15 cellular contexts compared by ENCODE assay signal in the genomic region with DNA sequence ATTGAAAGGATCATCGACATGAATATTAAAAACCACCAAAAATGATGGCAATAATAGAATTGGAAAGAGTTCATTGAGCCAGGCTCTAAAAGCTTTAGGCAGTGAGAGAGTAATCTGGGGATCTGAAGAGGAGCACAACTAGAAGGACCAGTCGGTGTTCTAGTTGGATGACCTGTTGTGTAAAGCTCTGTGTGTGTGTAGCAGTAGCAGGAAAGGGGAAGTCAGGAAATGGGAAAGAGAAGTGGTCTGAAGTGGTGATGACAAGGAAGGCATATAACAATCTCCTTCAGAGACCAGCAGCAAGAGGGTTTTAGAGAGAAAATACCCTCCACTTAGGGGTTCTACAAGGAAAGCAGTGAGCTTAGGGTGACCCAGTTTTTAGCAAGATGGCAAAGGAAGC.
DNase-seq lines count a peak whose midpoint lies in the region; TF ChIP-seq lines count a peak whose summit lies in the region.
"Had no signal": no experiment of that assay in that cellular context is flagged by ENCODE, and none has a peak within 500 bp of the region (broad histone marks: within the 10 kb centered on the region; RNA-seq: fewer than 3 reads in every experiment).

No MANE protein-coding gene starts in this region.

- H3K27ac ChIP-seq in HUES48 (ENCODE audit: low read depth, low read length) (peak overlapping the region; percentile 89), smooth muscle cell (ENCODE audit: low read depth) (peak overlapping the region; percentile 79)
- no peak overlapping the region for H3K27ac ChIP-seq in CD4-positive, alpha-beta memory T cell (ENCODE audit: low read depth, low read length)
- H3K27ac ChIP-seq: esophagus muscularis mucosa, ovary had no signal

- H4K20me1 ChIP-seq in smooth muscle cell (ENCODE audit: low read depth), result no peaks in the 10 kb centered on the region

- H3K4me1 ChIP-seq in HUES48 (ENCODE audit: control insufficient read depth, insufficient read depth, low read length), result peaks cover 34% of the 10 kb centered on the region
- H3K4me1 ChIP-seq in smooth muscle cell (ENCODE audit: low read depth), result peaks cover 15% of the 10 kb centered on the region
- H3K4me1 ChIP-seq in CD4-positive, alpha-beta memory T cell (ENCODE audit: insufficient read depth, low read length), result no peaks in the 10 kb centered on the region

- DNase-seq in OCI-M1 (lab: John Stamatoyannopoulos, UW) (peak; percentile 70), epithelial cell of esophagus (ENCODE audit: low read depth) (peak; percentile 56), smooth muscle cell (lab: John Stamatoyannopoulos, UW; ENCODE audit: unreplicated experiment) (no peak), T1000 (lab: John Stamatoyannopoulos, UW) (no peak), NCI-H748 (lab: John Stamatoyannopoulos, UW; ENCODE audit: unreplicated experiment) (no peak)
- DNase-seq in CD4-positive, alpha-beta memory T cell, result no peak
- DNase-seq: AML-193; GF-D8; NCI-H187 treated with DMSO at 0.1 percent for 48 hours; ovary; Right ventricle myocardium superior; stimulated activated CD4-positive, alpha-beta T cell treated with anti-CD3 and anti-CD28 coated beads, Interleukin-2, amount 100 ng/mL, for 48 hours had no signal

- WGBS in smooth muscle cell (ENCODE audit: low lambda C conversion rate), result 78% methylated on average over 2 of the region's 2 CpGs

- peaks cover 16% of the 10 kb centered on the region for H3F3A ChIP-seq in smooth muscle cell (ENCODE audit: low read depth)

- H3K79me2 ChIP-seq in smooth muscle cell (ENCODE audit: low read depth), result no peaks in the 10 kb centered on the region

- H3K9ac ChIP-seq in HUES48 (ENCODE audit: low read depth, low read length), result no peak overlapping the region
- H3K9ac ChIP-seq in smooth muscle cell (ENCODE audit: low read depth), result no peak overlapping the region

- peaks cover 0 to 5% (median 0%) of the 10 kb centered on the region in 8 donors for H3K9me3 Mint-ChIP-seq in CD4-positive, alpha-beta memory T cell
- H3K9me3 Mint-ChIP-seq: activated T-helper 1 cell treated with anti-CD3 and anti-CD28 coated beads, Interleukin-12 subunit alpha, Interleukin-12 subunit beta, Interleukin-2, Interleukin-4 antibody, amounts not matched to agents 30 ng/mL and 10 ng/mL and 1 ng/mL, durations not matched to agents 14 hours and 24 hours and 36 hours had no signal

- H3K4me2 ChIP-seq in smooth muscle cell, result peak overlapping the region; percentile 53

- intact Hi-C loops in CD4-positive, alpha-beta memory T cell (cut with micrococcal nuclease), result no loop called here

- no peaks in the 10 kb centered on the region for H3K36me3 ChIP-seq in HUES48 (ENCODE audit: control insufficient read depth, insufficient read depth, low read length)
- H3K36me3 ChIP-seq in smooth muscle cell (ENCODE audit: low read depth), result no peaks in the 10 kb centered on the region
- no peaks in the 10 kb centered on the region for H3K36me3 ChIP-seq in CD4-positive, alpha-beta memory T cell (ENCODE audit: insufficient read depth, low read length)
- H3K36me3 ChIP-seq: esophagus muscularis mucosa, ovary had no signal

- H3K4me3 ChIP-seq in HUES48 (ENCODE audit: low read depth, low read length), result no peak overlapping the region
- H3K4me3 ChIP-seq in epithelial cell of esophagus (ENCODE audit: low read length), result no peak overlapping the region
- H3K4me3 ChIP-seq in smooth muscle cell, result no peak overlapping the region
- H3K4me3 ChIP-seq in CD4-positive, alpha-beta memory T cell (ENCODE audit: low read length in 2 of 2), result no peak overlapping the region
- H3K4me3 ChIP-seq: esophagus muscularis mucosa, ovary had no signal

- no peak overlapping the region for H3K4me3 Mint-ChIP-seq in CD4-positive, alpha-beta memory T cell
- H3K4me3 Mint-ChIP-seq: activated T-helper 1 cell treated with anti-CD3 and anti-CD28 coated beads, Interleukin-12 subunit alpha, Interleukin-12 subunit beta, Interleukin-2, Interleukin-4 antibody, amounts not matched to agents 30 ng/mL and 10 ng/mL and 1 ng/mL, durations not matched to agents 14 hours and 24 hours and 36 hours had no signal

- POLR2A ChIA-PET in CD4-positive, alpha-beta memory T cell (lab: Charles Lee; ENCODE audit: partially characterized antibody), result no interaction called here

- CTCF ChIA-PET in CD4-positive, alpha-beta memory T cell (lab: Charles Lee; ENCODE audit: partially characterized antibody), result no interaction called here

- no peaks in the 10 kb centered on the region for H3K4me1 Mint-ChIP-seq in CD4-positive, alpha-beta memory T cell

- H3K9me3 ChIP-seq in HUES48 (ENCODE audit: control insufficient read depth, insufficient read depth, low read length) (no peaks in the 10 kb centered on the region), smooth muscle cell (replicated peaks; ENCODE audit: low read depth) (no peaks in the 10 kb centered on the region)
- H3K9me3 ChIP-seq in CD4-positive, alpha-beta memory T cell (ENCODE audit: control insufficient read depth in 1 of 2, low read length in 2 of 2), result no peaks in the 10 kb centered on the region
- H3K9me3 ChIP-seq: esophagus muscularis mucosa, ovary had no signal

- no peak overlapping the region for H2AFZ ChIP-seq in smooth muscle cell (ENCODE audit: low read depth)

- TF ChIP-seq CTCF in epithelial cell of esophagus (IDR thresholded peaks at IDR 0.05; ENCODE audit: insufficient read depth, low read depth, low read length, missing control alignments) (no peak), smooth muscle cell (IDR thresholded peaks at IDR 0.05; ENCODE audit: borderline replicate concordance, insufficient read depth, poor library complexity, severe bottlenecking) (no peak)

- H3K36me3 Mint-ChIP-seq in CD4-positive, alpha-beta memory T cell, result no peaks in the 10 kb centered on the region

- peaks cover 0 to 2% of the 10 kb centered on the region in 2 donors for H3K27me3 Mint-ChIP-seq in CD4-positive, alpha-beta memory T cell

- H3K27me3 ChIP-seq in HUES48 (ENCODE audit: control insufficient read depth, insufficient read depth, low read length) (no peaks in the 10 kb centered on the region), smooth muscle cell (ENCODE audit: low read depth) (no peaks in the 10 kb centered on the region)
- H3K27me3 ChIP-seq in CD4-positive, alpha-beta memory T cell (ENCODE audit: insufficient read depth, low read length), result no peaks in the 10 kb centered on the region
- H3K27me3 ChIP-seq: esophagus muscularis mucosa, ovary had no signal

- no peak overlapping the region for H3K27ac Mint-ChIP-seq in CD4-positive, alpha-beta memory T cell
- H3K27ac Mint-ChIP-seq: activated T-helper 1 cell treated with anti-CD3 and anti-CD28 coated beads, Interleukin-12 subunit alpha, Interleukin-12 subunit beta, Interleukin-2, Interleukin-4 antibody, amounts not matched to agents 30 ng/mL and 10 ng/mL and 1 ng/mL, durations not matched to agents 14 hours and 24 hours and 36 hours had no signal

Comparison
In these comparisons a context has a peak if more than half of its experiments do, and no peak if none do; other contexts are left out.
1. DNase-seq: peak in OCI-M1 (single experiment) and epithelial cell of esophagus (single experiment); none in smooth muscle cell (single experiment), T1000 (single experiment), CD4-positive, alpha-beta memory T cell (0 of 5) and NCI-H748 (single experiment).